1 cellular context compared by ENCODE assay signal in genomic region chr19:48501446-48501960, GRCh38.
TF ChIP-seq lines count a peak whose summit lies in the region.

No MANE protein-coding gene starts in this region.

TF ChIP-seq in K562, 482 proteins besides CTCF, POLR2A, EP300 and RAD21 (continues in another document):
- TF ChIP-seq ZNF696 (CRISPR knock-in tag; conservative IDR thresholded peaks at IDR 0.05) (no peak), NRF1 (conservative IDR thresholded peaks at IDR 0.05 in 1 of 2, IDR thresholded peaks at IDR 0.05 in 1 of 2) (peak; percentile 92 to 94), NR2F6 (CRISPR knock-in tag; IDR thresholded peaks at IDR 0.05) (no peak), MXD1 (CRISPR knock-in tag; IDR thresholded peaks at IDR 0.05; ENCODE audit: borderline replicate concordance, poor library complexity, severe bottlenecking) (no peak), GATAD2B (IDR thresholded peaks at IDR 0.05; ENCODE audit: borderline replicate concordance) (no peak), HLTF (IDR thresholded peaks at IDR 0.05) (peak; percentile 98), ELF4 (CRISPR knock-in tag; IDR thresholded peaks at IDR 0.05) (peak; percentile 98), ZNF561 (CRISPR knock-in tag; conservative IDR thresholded peaks at IDR 0.05) (no peak), PRMT5 (CRISPR knock-in tag; IDR thresholded peaks at IDR 0.05) (no peak), SMC3 (conservative IDR thresholded peaks at IDR 0.05; ENCODE audit: insufficient read depth, low read depth, low read length) (no peak), TBP (optimal IDR thresholded peaks at IDR 0.05; ENCODE audit: low read depth, low read length) (peak; percentile 44), TGIF2 (CRISPR knock-in tag; IDR thresholded peaks at IDR 0.05) (no peak), KLF1 (tag; IDR thresholded peaks at IDR 0.05) (peak; percentile 62; the same call in 1 of the 2 replicates), EWSR1 (IDR thresholded peaks at IDR 0.05; ENCODE audit: borderline replicate concordance, low read depth, partially characterized antibody) (no peak), CHD2 (IDR thresholded peaks at IDR 0.05; ENCODE audit: low read depth, low read length) (no peak), SUPT5H (IDR thresholded peaks at IDR 0.05) (peak; percentile 82), ZNF318 (IDR thresholded peaks at IDR 0.05; ENCODE audit: borderline replicate concordance in 1 of 2, low read depth in 1 of 2) (no peak), KLF13 (tag; IDR thresholded peaks at IDR 0.05; ENCODE audit: borderline replicate concordance, low read depth) (no peak), TAF1 (IDR thresholded peaks at IDR 0.05; ENCODE audit: control insufficient read depth, extremely low read depth, insufficient read depth, low read length, severe bottlenecking) (peak; percentile 57), ZNF280A (IDR thresholded peaks at IDR 0.05; ENCODE audit: low read depth, partially characterized antibody) (no peak), MAFF (IDR thresholded peaks at IDR 0.05; ENCODE audit: low read length) (no peak), RREB1 (CRISPR knock-in tag; IDR thresholded peaks at IDR 0.05) (no peak), ARHGAP35 (IDR thresholded peaks at IDR 0.05; ENCODE audit: partially characterized antibody) (peak; percentile 88), ETV1 (tag; conservative IDR thresholded peaks at IDR 0.05; ENCODE audit: low read depth) (peak; percentile 30), SMARCA4 (IDR thresholded peaks at IDR 0.05) (peak; percentile 77), COPS2 (conservative IDR thresholded peaks at IDR 0.05) (no peak), SP2 (IDR thresholded peaks at IDR 0.05; ENCODE audit: extremely low read depth, low read depth, low read length, poor library complexity, severe bottlenecking) (no peak), HDAC1 (IDR thresholded peaks at IDR 0.05) (peak in 1 of 2 experiments; percentile 95; a peak in 2 of 4 replicates), SP1 (CRISPR knock-in tag; IDR thresholded peaks at IDR 0.05) (peak; percentile 86), ZNF436 (CRISPR knock-in tag; IDR thresholded peaks at IDR 0.05) (no peak), ZNF77 (CRISPR knock-in tag; IDR thresholded peaks at IDR 0.05) (no peak), MNT (conservative IDR thresholded peaks at IDR 0.05) (peak in 1 of 2 experiments; percentile 74; a peak in 3 of 4 replicates), SIX5 (IDR thresholded peaks at IDR 0.05; ENCODE audit: borderline replicate concordance in 1 of 2, insufficient read depth in 1 of 2, low read depth in 1 of 2, low read length in 2 of 2) (no peak), SMAD4 (CRISPR knock-in tag; conservative IDR thresholded peaks at IDR 0.05) (peak; percentile 37; the same call in 1 of the 2 replicates), TBL1XR1 (IDR thresholded peaks at IDR 0.05; ENCODE audit: low read length in 2 of 2) (no peak), NR2C1 (IDR thresholded peaks at IDR 0.05) (peak; percentile 95), NR2C1 (tag; IDR thresholded peaks at IDR 0.05) (peak; percentile 95)
- TF ChIP-seq, protein P1, sequence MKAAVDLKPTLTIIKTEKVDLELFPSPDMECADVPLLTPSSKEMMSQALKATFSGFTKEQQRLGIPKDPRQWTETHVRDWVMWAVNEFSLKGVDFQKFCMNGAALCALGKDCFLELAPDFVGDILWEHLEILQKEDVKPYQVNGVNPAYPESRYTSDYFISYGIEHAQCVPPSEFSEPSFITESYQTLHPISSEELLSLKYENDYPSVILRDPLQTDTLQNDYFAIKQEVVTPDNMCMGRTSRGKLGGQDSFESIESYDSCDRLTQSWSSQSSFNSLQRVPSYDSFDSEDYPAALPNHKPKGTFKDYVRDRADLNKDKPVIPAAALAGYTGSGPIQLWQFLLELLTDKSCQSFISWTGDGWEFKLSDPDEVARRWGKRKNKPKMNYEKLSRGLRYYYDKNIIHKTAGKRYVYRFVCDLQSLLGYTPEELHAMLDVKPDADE (conservative IDR thresholded peaks at IDR 0.05; ENCODE audit: control insufficient read depth, low read depth, low read length): 0 out of 2 replicates have a peak, but pooled peaks have one; percentile 26
